8 cellular contexts compared by ENCODE assay signal in genomic region chr1:99180343-99180808, GRCh38.
DNase-seq lines count a peak whose midpoint lies in the region; ATAC-seq and TF ChIP-seq lines count a peak whose summit lies in the region.

No MANE protein-coding gene starts in this region.

- H3K36me3 Mint-ChIP-seq in CD14-positive monocyte, result no peaks in the 10 kb centered on the region

- H3K27ac Mint-ChIP-seq in CD14-positive monocyte, result no peak overlapping the region

- no peak overlapping the region for H3K9ac ChIP-seq in colonic mucosa (ENCODE audit: low read depth in 2 of 2, low read length in 2 of 2)
- H3K9ac ChIP-seq in liver (ENCODE audit: low read depth in 1 of 2, low read length in 2 of 2), result no peak overlapping the region

- no peaks in the 10 kb centered on the region for H3K4me1 ChIP-seq in colonic mucosa
- no peaks in the 10 kb centered on the region for H3K4me1 ChIP-seq in liver (ENCODE audit: control insufficient read depth in 4 of 4, insufficient read depth in 4 of 4, low read length in 3 of 4)

- no peaks in the 10 kb centered on the region for H3K4me1 Mint-ChIP-seq in CD14-positive monocyte

- peak; percentile 98 for TF ChIP-seq RAD21 in liver (IDR thresholded peaks at IDR 0.05)

- H3K36me3 ChIP-seq in colonic mucosa (no peaks in the 10 kb centered on the region), liver (ENCODE audit: control insufficient read depth in 4 of 4, insufficient read depth in 3 of 4, low read depth in 1 of 4, low read length in 3 of 4) (no peaks in the 10 kb centered on the region)

- intact Hi-C loops in CD14-positive monocyte (cut with micrococcal nuclease), result loop anchor here (5.0 kb wide), 1 partner anchor 527 kb away; no protein-coding TSS in a partner anchor
- intact Hi-C loops in colonic mucosa (cut with DNase I), result loop anchor here (2.0 kb wide), 1 partner anchor 300 kb away; no protein-coding TSS in a partner anchor

- TF ChIP-seq CTCF in CD14-positive monocyte (IDR thresholded peaks at IDR 0.05), result peak; percentile 87
- TF ChIP-seq CTCF in colonic mucosa (IDR thresholded peaks at IDR 0.05), result peak; percentile 60
- peak; percentile 78 for TF ChIP-seq CTCF in liver (IDR thresholded peaks at IDR 0.05; ENCODE audit: low read depth, low read length, missing input control)

- 14% methylated on average over 3 of the region's 3 CpGs for WGBS in liver

- no peaks in the 10 kb centered on the region for H3K9me3 ChIP-seq in colonic mucosa
- no peaks in the 10 kb centered on the region for H3K9me3 ChIP-seq in liver (ENCODE audit: control insufficient read depth in 4 of 4, low read length in 3 of 4)

- H3K4me3 Mint-ChIP-seq in CD14-positive monocyte, result no peak overlapping the region

- no peak for DNase-seq in CD14-positive monocyte (ENCODE audit: low spot score)
- DNase-seq in NCI-H345 (lab: John Stamatoyannopoulos, UW), result peak; percentile 87
- DNase-seq in activated CD4-positive, CD25-positive, alpha-beta regulatory T cell treated with anti-CD3 and anti-CD28 coated beads, Interleukin-2, amount 50 U/mL, for 72 hours, result peak; percentile 45
- peak; percentile 80 for DNase-seq in colonic mucosa
- peak; percentile 42 to 50 (median 47) for DNase-seq in stimulated activated CD4-positive, alpha-beta T cell treated with anti-CD3 and anti-CD28 coated beads, TNF-alpha, amount 100 ng/mL, for 24 hours (ENCODE audit: low read depth in 3 of 3)

- peaks cover 0 to 4% (median 0%) of the 10 kb centered on the region in 3 donors for H3K27me3 Mint-ChIP-seq in CD14-positive monocyte (ENCODE audit: low read depth in 3 of 3)

- H3K27ac ChIP-seq in colonic mucosa (no peak overlapping the region), liver (ENCODE audit: low read depth in 1 of 2, low read length in 2 of 2) (no peak overlapping the region)

- ATAC-seq in GM19324 (IDR thresholded peaks at IDR 0.05; ENCODE audit: low FRiP score, unreplicated experiment), result peak; percentile 86
- peak; percentile 97 for ATAC-seq in HG03378 (IDR thresholded peaks at IDR 0.05; ENCODE audit: unreplicated experiment)

- H3K27me3 ChIP-seq in colonic mucosa (no peaks in the 10 kb centered on the region), liver (ENCODE audit: control insufficient read depth in 4 of 4, insufficient read depth in 4 of 4, low read length in 3 of 4) (no peaks in the 10 kb centered on the region)

- no peak overlapping the region for H3K4me3 ChIP-seq in colonic mucosa
- no peak overlapping the region for H3K4me3 ChIP-seq in liver (ENCODE audit: low read depth in 1 of 3, low read length in 3 of 3)

- H3K9me3 Mint-ChIP-seq in CD14-positive monocyte, result peaks cover 0 to 3% (median 0%) of the 10 kb centered on the region in 7 donors

TF ChIP-seq in liver, 16 proteins besides CTCF, POLR2A, EP300 and RAD21:
- TF ChIP-seq YY1 (IDR thresholded peaks at IDR 0.05) (peak; percentile 98), FOXA2 (IDR thresholded peaks at IDR 0.05) (peak; percentile 39), TAF1 (conservative IDR thresholded peaks at IDR 0.05) (no peak), RXRA (IDR thresholded peaks at IDR 0.05) (peak in 1 of 2 donors; percentile 14), ATF3 (IDR thresholded peaks at IDR 0.05) (no peak)
